In the genomic region with DNA sequence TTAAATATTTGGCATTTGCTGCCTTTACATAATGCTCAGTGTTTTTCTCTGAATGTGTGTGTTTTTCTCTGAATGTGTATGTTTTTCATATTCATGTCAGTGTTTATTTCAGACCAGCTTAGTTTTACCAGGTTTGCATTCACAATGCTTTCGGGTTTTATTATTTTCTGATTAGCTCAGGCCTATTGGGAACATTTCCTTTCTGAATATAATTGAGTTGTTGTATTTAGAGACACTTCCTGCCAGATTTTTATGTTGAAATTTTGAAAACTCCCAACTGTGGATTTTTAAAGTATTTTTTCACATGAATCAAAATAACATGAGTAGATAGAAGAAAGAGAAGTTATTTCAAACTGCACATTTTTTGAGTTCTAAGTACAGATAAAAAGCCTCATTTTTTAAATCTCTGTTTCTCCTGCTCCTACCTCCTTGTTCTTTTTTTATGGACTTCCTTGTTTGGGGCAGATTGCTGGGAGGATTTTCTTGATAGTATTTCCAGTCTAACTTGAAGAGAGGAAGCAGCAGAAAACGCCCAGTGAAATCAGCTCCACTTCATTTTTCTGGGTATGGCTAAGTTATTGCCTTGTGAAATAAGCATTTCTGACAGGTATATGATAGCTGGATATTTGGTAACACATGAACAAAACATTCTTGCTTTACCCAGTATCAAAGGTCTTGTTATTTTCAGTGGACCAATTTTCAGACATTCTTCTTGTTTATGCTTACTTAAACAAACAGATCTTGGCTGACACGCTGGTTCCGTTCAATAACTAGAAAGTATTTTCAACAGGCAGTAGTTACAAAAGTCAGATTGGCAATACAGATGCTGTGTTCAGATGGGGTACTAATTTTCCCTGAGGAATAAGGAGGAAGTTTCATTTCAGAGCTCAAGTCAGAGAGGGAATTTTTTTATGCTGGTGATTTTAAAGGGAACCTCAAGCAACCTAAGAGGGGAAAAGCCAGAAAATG, we compare ENCODE assay signal across 12 cellular contexts.
DNase-seq lines count a peak whose midpoint lies in the region; ATAC-seq and TF ChIP-seq lines count a peak whose summit lies in the region.
"Had no signal": no experiment of that assay in that cellular context is flagged by ENCODE, and none has a peak within 500 bp of the region (broad histone marks: within the 10 kb centered on the region; RNA-seq: fewer than 3 reads in every experiment).

No MANE protein-coding gene starts in this region.

- H3K4me1 ChIP-seq in BLaER1 treated with 17β-estradiol and CSF1 and Interleukin-3, amounts not matched to agents 10 nM and 100 nM = peaks cover 5 to 20% (median 12%) of the 10 kb centered on the region in 10 experiments; a peak in 19 of 20 replicates
- H3K4me1 ChIP-seq in ascending aorta = no peaks in the 10 kb centered on the region

- intact Hi-C loops in ascending aorta (cut with DNase I) = no loop called here

- TF ChIP-seq CTCF in ascending aorta (IDR thresholded peaks at IDR 0.05) (no peak), fibroblast of the aortic adventitia (IDR thresholded peaks at IDR 0.05; ENCODE audit: insufficient read depth, low read length) (no peak), omental fat pad (IDR thresholded peaks at IDR 0.05) (no peak)

- DNase-seq in ascending aorta (ENCODE audit: low spot score in 2 of 2) (no peak), fibroblast of the aortic adventitia (ENCODE audit: low read depth) (peak; percentile 11), omental fat pad (ENCODE audit: low spot score) (no peak), epidermal melanocyte (ENCODE audit: insufficient read length, low spot score) (no peak), substantia nigra (lab: John Stamatoyannopoulos, UW) (no peak), NCI-H774 (lab: John Stamatoyannopoulos, UW) (no peak), NCI-H1930 (lab: John Stamatoyannopoulos, UW) (no peak)
- DNase-seq: foreskin fibroblast, NCI-H345, posterior cingulate gyrus, RPMI8226 had no signal

- H3K4me3 ChIP-seq in BLaER1 treated with 17β-estradiol and CSF1 and Interleukin-3, amounts not matched to agents 10 nM and 100 nM = no peak overlapping the region
- H3K4me3 ChIP-seq in ascending aorta (no peak overlapping the region), fibroblast of the aortic adventitia (ENCODE audit: low read depth, low read length) (no peak overlapping the region)

- no peaks in the 10 kb centered on the region for H3K27me3 ChIP-seq in BLaER1 treated with 17β-estradiol and CSF1 and Interleukin-3, amounts not matched to agents 10 nM and 100 nM
- no peaks in the 10 kb centered on the region for H3K27me3 ChIP-seq in ascending aorta

- H3K9ac ChIP-seq in BLaER1 treated with 17β-estradiol and CSF1 and Interleukin-3, amounts not matched to agents 10 nM and 100 nM = 0 out of 22 replicates have a peak overlapping the region, but pooled peaks of 2 of the 11 experiments have one; percentile 4 to 30

- peak; percentile 87 for ATAC-seq in omental fat pad (ENCODE audit: low FRiP score)

- H3K4me2 ChIP-seq in BLaER1 treated with 17β-estradiol and CSF1 and Interleukin-3, amounts not matched to agents 10 nM and 100 nM = peak overlapping the region; percentile 0 to 69 (median 50); a peak in 20 of 22 replicates

- peak overlapping the region in 6 of 11 experiments; percentile 9 to 38 (median 27); a peak in 8 of 22 replicates for H3K27ac ChIP-seq in BLaER1 treated with 17β-estradiol and CSF1 and Interleukin-3, amounts not matched to agents 10 nM and 100 nM
- H3K27ac ChIP-seq in ascending aorta = peak overlapping the region; percentile 12 to 13
- no peak overlapping the region for H3K27ac ChIP-seq in substantia nigra (ENCODE audit: low read depth, low read length, poor library complexity, severe bottlenecking)

- H4K20me1 ChIP-seq in BLaER1 treated with 17β-estradiol and CSF1 and Interleukin-3, amounts not matched to agents 10 nM and 100 nM = no peaks in the 10 kb centered on the region

- no peaks in the 10 kb centered on the region for H3K9me3 ChIP-seq in BLaER1 treated with 17β-estradiol and CSF1 and Interleukin-3, amounts not matched to agents 10 nM and 100 nM (replicated peaks in 1 of 11)
- H3K9me3 ChIP-seq in ascending aorta = no peaks in the 10 kb centered on the region

- peaks cover 0 to 16% (median 0%) of the 10 kb centered on the region in 11 experiments; a peak in 3 of 22 replicates for H3K36me3 ChIP-seq in BLaER1 treated with 17β-estradiol and CSF1 and Interleukin-3, amounts not matched to agents 10 nM and 100 nM
- no peaks in the 10 kb centered on the region for H3K36me3 ChIP-seq in ascending aorta
